In genomic region chr1:149103109-149104081, GRCh38 we compare ENCODE assay signal across 7 cellular contexts. TPM values are rescaled to one million over a fixed set of nuclear protein-coding genes. Genes with fewer than 3 reads are reported as not detected.
DNase-seq lines count a peak whose midpoint lies in the region; ATAC-seq, FAIRE-seq and TF ChIP-seq lines count a peak whose summit lies in the region.
"Not testable (repeated sequence)": the region's sequence is repeated elsewhere in the genome, so short reads cannot be mapped to it uniquely, and the experiment has no call there.

Gene NBPF9 (minus strand): TSS chr1:149103551. CDS start chr1:149082139, 21,412 bp downstream.

- not testable (repeated sequence) for H3K36me3 ChIP-seq in keratinocyte (ENCODE audit: control insufficient read depth in 2 of 2, extremely low read depth in 1 of 2, insufficient read depth in 2 of 2, low read length in 2 of 2); skeletal muscle satellite cell (ENCODE audit: insufficient read depth, low read length)

- H3K4me2 ChIP-seq in keratinocyte (ENCODE audit: control insufficient read depth, extremely low read depth, insufficient read depth, low read depth, low read length), result not testable (repeated sequence)
- H3K4me2 ChIP-seq in skeletal muscle satellite cell (ENCODE audit: low read length), result peak within 1 kb of the TSS; percentile 56

- H2AFZ ChIP-seq in keratinocyte (ENCODE audit: control insufficient read depth, low read length), result not testable (repeated sequence)

- not testable (repeated sequence) for H4K20me1 ChIP-seq in keratinocyte (ENCODE audit: control insufficient read depth, extremely low read depth, insufficient read depth, low read length)

- H3K79me2 ChIP-seq in keratinocyte (ENCODE audit: control insufficient read depth, insufficient read depth, low read length), result not testable (repeated sequence)

- peak; percentile 2 for DNase-seq in NCI-H2171 treated with DMSO at 0.1 percent for 48 hours (lab: John Stamatoyannopoulos, UW)
- DNase-seq in activated CD4-positive, alpha-beta T cell treated with anti-CD3 and anti-CD28 coated beads for 24 hours (ENCODE audit: low read depth in 2 of 2), result peak; percentile 27 to 29
- DNase-seq in central memory CD4-positive, alpha-beta T cell, result peak; percentile 56
- not testable (repeated sequence) for DNase-seq in keratinocyte (ENCODE audit: low read depth, low spot score)

- H3K9me3 ChIP-seq in keratinocyte (ENCODE audit: control insufficient read depth, low read depth, low read length); skeletal muscle satellite cell (replicated peaks; ENCODE audit: low read length): not testable (repeated sequence)

- H3K9ac ChIP-seq in keratinocyte (ENCODE audit: control insufficient read depth, extremely low read depth, insufficient read depth, low read length); skeletal muscle satellite cell (ENCODE audit: low read depth, low read length): not testable (repeated sequence)

- peak within 1 kb of the TSS in 1 of 3 experiments; percentile 44 for H3K4me3 ChIP-seq in keratinocyte (ENCODE audit: control insufficient read depth in 2 of 3, extremely low read depth in 1 of 3, insufficient read depth in 2 of 3, low read depth in 1 of 3, low read length in 3 of 3)
- peak within 1 kb of the TSS; percentile 68 for H3K4me3 ChIP-seq in skeletal muscle satellite cell (ENCODE audit: low read length)

- not testable (repeated sequence) for H3K27ac ChIP-seq in keratinocyte (ENCODE audit: control insufficient read depth, insufficient read depth, low read length)

- H3K4me1 ChIP-seq in keratinocyte (ENCODE audit: control insufficient read depth, extremely low read depth, insufficient read depth, low read length); skeletal muscle satellite cell (ENCODE audit: control insufficient read depth, insufficient read depth, low read length): not testable (repeated sequence)

- FAIRE-seq in keratinocyte (lab: Jason Lieb, UNC), result not testable (repeated sequence)

- not testable (repeated sequence) for TF ChIP-seq CTCF in keratinocyte (optimal IDR thresholded peaks at IDR 0.05 in 1 of 3, IDR thresholded peaks at IDR 0.05 in 1 of 3, conservative IDR thresholded peaks at IDR 0.05 in 1 of 3; ENCODE audit: extremely low read depth in 1 of 3, insufficient read depth in 2 of 3, low read length in 3 of 3)

- not testable (repeated sequence) for H3K27me3 ChIP-seq in keratinocyte (ENCODE audit: control insufficient read depth, extremely low read depth, insufficient read depth, low read length); skeletal muscle satellite cell (ENCODE audit: control insufficient read depth, insufficient read depth, low read length)

- dilution Hi-C loops in keratinocyte (cut with MboI; ENCODE audit: extremely low pct_ligation_motif_present, low sequenced_read_pairs), result not testable (repeated sequence)

- ATAC-seq in GM18870 (IDR thresholded peaks at IDR 0.05; ENCODE audit: unreplicated experiment) (peak; percentile 85), HG02981 (IDR thresholded peaks at IDR 0.05; ENCODE audit: unreplicated experiment) (peak; percentile 89)

- not testable (repeated sequence) for H3K9me1 ChIP-seq in keratinocyte (ENCODE audit: control insufficient read depth, extremely low read depth, insufficient read depth, low read length)

RNA-seq across cellular contexts. Expression of gene NBPF9, which starts in this region (rescaled TPM):
- 14.5 to 18.1 TPM (median 15.3 TPM) in 3 replicates for polyA plus RNA-seq in keratinocyte
- polyA plus RNA-seq in keratinocyte (2011; ENCODE audit: low read depth), result 11.1 TPM
- 7.0 and 10.5 TPM in 2 replicates for polyA plus RNA-seq in keratinocyte (2011; cell fraction: cytosol; rRNA removed)
- 57.5 and 59.9 TPM in 2 replicates for polyA plus RNA-seq in keratinocyte (2011; cell fraction: nucleus; rRNA removed)
- polyA plus RNA-seq in keratinocyte (2012; ENCODE audit: low replicate concordance), result 9.8 and 12.1 TPM in 2 replicates
- polyA minus RNA-seq in keratinocyte, result 12.9 to 31.5 TPM (median 15.9 TPM) in 3 replicates
- 5.8 TPM for polyA minus RNA-seq in keratinocyte (2011; cell fraction: cytosol; rRNA and poly(A)+ RNA removed)
- 23.0 and 46.8 TPM in 2 replicates for polyA minus RNA-seq in keratinocyte (2011; cell fraction: nucleus; rRNA and poly(A)+ RNA removed)
- total RNA-seq in skeletal muscle satellite cell (2012; rRNA removed), result 11.9 and 14.0 TPM in 2 replicates
